In the genomic region with DNA sequence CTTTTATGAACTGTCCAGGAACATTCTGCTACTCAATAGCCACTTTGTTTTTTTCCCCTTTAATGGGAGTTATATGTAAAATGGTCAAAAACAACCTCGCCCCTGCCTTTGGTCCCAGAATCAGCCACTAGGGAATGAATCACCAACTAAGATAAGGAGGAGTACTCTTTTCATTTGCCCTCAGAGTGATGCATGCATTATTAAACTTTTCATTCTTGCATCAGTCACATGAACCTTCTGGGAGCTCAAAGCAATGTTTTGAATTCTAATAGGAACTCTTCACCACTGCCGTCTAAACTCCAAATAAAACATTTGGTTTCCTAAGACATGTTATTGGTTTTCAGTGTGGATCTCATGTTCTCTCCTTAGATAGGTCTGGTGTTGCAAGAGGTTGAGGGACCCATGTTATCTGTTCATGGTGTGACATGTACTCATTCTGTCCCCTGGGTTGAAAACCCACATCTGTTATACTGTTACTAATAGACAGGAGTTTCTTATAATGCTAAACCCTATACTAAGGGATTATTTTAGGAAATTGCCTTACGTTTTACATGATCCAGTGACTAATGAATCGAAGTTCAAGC, we compare ENCODE assay signal across 26 cellular contexts. TPM values are rescaled to one million over a fixed set of nuclear protein-coding genes. Genes with fewer than 3 reads are reported as not detected.
A peak's percentile ranks its signal among the peaks of the same experiment; 100 is the strongest.
DNase-seq lines count a peak whose midpoint lies in the region; ATAC-seq and TF ChIP-seq lines count a peak whose summit lies in the region.
"Had no signal": no experiment of that assay in that cellular context is flagged by ENCODE, and none has a peak within 500 bp of the region (broad histone marks: within the 10 kb centered on the region; RNA-seq: fewer than 3 reads in every experiment).

No MANE protein-coding gene starts in this region.

- no peaks in the 10 kb centered on the region for H3K9me3 ChIP-seq in adipocyte (ENCODE audit: control insufficient read depth, low read length)
- no peaks in the 10 kb centered on the region for H3K9me3 ChIP-seq in gastrocnemius medialis
- H3K9me3 ChIP-seq in transverse colon = no peaks in the 10 kb centered on the region

- TF ChIP-seq CTCF in foreskin fibroblast (IDR thresholded peaks at IDR 0.05; ENCODE audit: low read depth, low read length) (no peak), gastrocnemius medialis (IDR thresholded peaks at IDR 0.05 in 4 of 5, conservative IDR thresholded peaks at IDR 0.05 in 1 of 5) (no peak), transverse colon (IDR thresholded peaks at IDR 0.05) (no peak)

- H3K27ac ChIP-seq in gastrocnemius medialis (no peak overlapping the region), transverse colon (no peak overlapping the region)
- H3K27ac ChIP-seq: RWPE1 had no signal

- in situ Hi-C loops in gastrocnemius medialis (cut with MboI; ENCODE audit: low sequenced_read_pairs in 4 of 4) = no loop called here
- in situ Hi-C loops in transverse colon (cut with MboI; ENCODE audit: low pct_ligation_motif_present in 1 of 4, low pct_unique_long_range_greater_than_20kb in 1 of 4, low sequenced_read_pairs in 3 of 4) = no loop called here

- ATAC-seq in gastrocnemius medialis = peak; percentile 60
- ATAC-seq: activated T-helper 17 cell treated with anti-CD3 and anti-CD28 coated beads, Interleukin-2, amount 50 U/mL, for 72 hours; naive thymus-derived CD8-positive, alpha-beta T cell had no signal

- peak; percentile 29 for DNase-seq in EH (ENCODE audit: low read depth)
- peak; percentile 38 for DNase-seq in adipocyte (ENCODE audit: low read depth)
- DNase-seq in foreskin fibroblast = peak; percentile 30 to 73
- DNase-seq in gastrocnemius medialis = no peak
- DNase-seq in nucleus accumbens (lab: John Stamatoyannopoulos, UW) = no peak
- DNase-seq in transverse colon = no peak
- no peak for DNase-seq in activated T-cell treated with anti-CD3 and anti-CD28 coated beads, Interleukin-2, amount 50 U/mL, for 1 hour
- DNase-seq in cerebellar cortex (ENCODE audit: low spot score) = no peak
- DNase-seq: activated CD4-positive, alpha-beta T cell treated with anti-CD3 and anti-CD28 coated beads for 4 hours; activated naive CD8-positive, alpha-beta T cell treated with anti-CD3 and anti-CD28 coated beads, Interleukin-2, amount 10 ng/mL, durations not matched to agents 7 days and 5 days; CD8-positive, alpha-beta memory T cell; central memory CD4-positive, alpha-beta T cell; DND-41; erythroblast; hypothalamus; kidney; naive thymus-derived CD8-positive, alpha-beta T cell; NCI-H1048; NCI-H2029; NCI-H446 treated with DMSO at 0.1 percent for 48 hours; NK-92 treated with Interleukin-12 subunit alpha and Interleukin-12 subunit beta, amount 100 ng/mL, for 24 hours; stimulated activated CD4-positive, alpha-beta T cell treated with anti-CD3 and anti-CD28 coated beads, Interleukin-4, amount 100 ng/mL, for 4 hours; substantia nigra had no signal

- H3K4me1 ChIP-seq in adipocyte (ENCODE audit: control insufficient read depth, insufficient read depth, low read length) (peaks cover 20% of the 10 kb centered on the region), gastrocnemius medialis (no peaks in the 10 kb centered on the region), transverse colon (no peaks in the 10 kb centered on the region)

- H3K4me3 ChIP-seq in adipocyte (ENCODE audit: low read length) = no peak overlapping the region
- no peak overlapping the region for H3K4me3 ChIP-seq in foreskin fibroblast (ENCODE audit: low read depth in 1 of 2, low read length in 2 of 2)
- H3K4me3 ChIP-seq in gastrocnemius medialis = no peak overlapping the region
- no peak overlapping the region for H3K4me3 ChIP-seq in transverse colon
- H3K4me3 ChIP-seq: smooth muscle cell had no signal

- intact Hi-C loops in gastrocnemius medialis (cut with DNase I; ENCODE audit: low total_unique reads) = no loop called here
- intact Hi-C loops in transverse colon (cut with DNase I; ENCODE audit: low total_unique reads) = no loop called here

- TF ChIP-seq POLR2A in gastrocnemius medialis (IDR thresholded peaks at IDR 0.05) (no peak), transverse colon (IDR thresholded peaks at IDR 0.05) (no peak)

- peaks cover 93% of the 10 kb centered on the region for H3K36me3 ChIP-seq in adipocyte (ENCODE audit: control insufficient read depth, insufficient read depth, low read length, severe bottlenecking)
- H3K36me3 ChIP-seq in gastrocnemius medialis = no peaks in the 10 kb centered on the region
- H3K36me3 ChIP-seq in transverse colon = no peaks in the 10 kb centered on the region

- 85 to 88% methylated on average over 4 of the region's 4 CpGs for WGBS in transverse colon (ENCODE audit: low coverage in 1 of 2), 2 donors

- H3K9ac ChIP-seq in adipocyte (ENCODE audit: low read length) = peak overlapping the region; percentile 4

- no peak for TF ChIP-seq EP300 in transverse colon (IDR thresholded peaks at IDR 0.05; ENCODE audit: low read depth)

- H3K27me3 ChIP-seq in adipocyte (replicated peaks; ENCODE audit: control insufficient read depth, insufficient read depth, low read length) (no peaks in the 10 kb centered on the region), gastrocnemius medialis (no peaks in the 10 kb centered on the region), transverse colon (no peaks in the 10 kb centered on the region)

RNA-seq across cellular contexts. Expression of a gene that starts 17.8 kb away (rescaled TPM):
- total RNA-seq in gastrocnemius medialis = 1 to 10 TPM in 3 of 4 donors, under 1 TPM in 1; 0.87 to 3.3 (median 2.4) TPM
- 100 to 1,000 TPM in 1 of 4 donors, 10 to 100 TPM in 3; 13.1 to 129 (median 17.5) TPM for total RNA-seq in transverse colon

Comparison
In these comparisons a context has a peak if more than half of its experiments do, and no peak if none do; other contexts are left out.
1. DNase-seq: peak in EH (single experiment), adipocyte (single experiment) and foreskin fibroblast (2 of 2); none in gastrocnemius medialis (0 of 2), nucleus accumbens (0 of 56), transverse colon (single experiment), activated T-cell treated with anti-CD3 and anti-CD28 coated beads, Interleukin-2, amount 50 U/mL, for 1 hour (single experiment) and cerebellar cortex (single experiment).